In the genomic region with DNA sequence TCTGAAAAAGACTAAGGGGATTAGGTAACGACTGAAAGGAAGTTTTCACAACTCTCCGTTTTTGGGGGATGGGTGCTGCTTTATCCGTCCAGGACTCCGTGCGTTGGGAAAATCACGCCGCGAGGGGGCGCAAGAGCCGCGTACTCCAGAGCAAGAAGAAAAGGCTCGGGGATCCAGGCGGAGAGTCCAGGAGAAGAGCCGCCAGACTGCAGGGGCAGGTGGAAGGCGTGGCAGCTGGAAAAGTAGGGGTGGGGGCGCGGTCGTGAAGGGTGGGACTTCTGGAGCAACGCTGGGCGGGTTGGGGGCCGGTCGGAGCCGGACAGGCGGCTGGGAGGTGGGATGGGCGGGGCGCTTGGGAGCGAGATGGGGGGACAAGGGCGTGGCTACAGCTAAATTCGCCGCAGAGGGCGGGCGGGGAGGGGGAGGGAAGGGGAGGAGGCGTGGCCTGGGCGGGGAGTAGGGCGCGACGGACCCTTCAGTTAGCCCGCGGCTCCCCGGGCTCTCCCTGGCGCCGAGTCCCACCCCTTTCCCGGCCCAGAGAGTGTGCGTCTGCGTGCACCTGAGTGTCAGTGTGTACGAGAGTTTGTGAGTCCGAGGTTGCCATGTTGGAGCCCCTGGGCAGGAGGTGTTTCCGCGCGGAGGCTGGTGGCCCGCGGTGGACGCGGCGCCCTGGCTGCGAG, we compare ENCODE assay signal across 8 cellular contexts.
DNase-seq lines count a peak whose midpoint lies in the region; ATAC-seq and TF ChIP-seq lines count a peak whose summit lies in the region.

No MANE protein-coding gene starts in this region.

- H3K4me3 ChIP-seq in choroid plexus epithelial cell (ENCODE audit: low read depth, low read length) = peak overlapping the region; percentile 81

- in situ Hi-C loops in ACHN (cut with HindIII; ENCODE audit: low pct_ligation_motif_present, low pct_unique_long_range_greater_than_20kb, low sequenced_read_pairs) = no loop called here

- DNase-seq in ACHN (peak; percentile 97), NCI-H345 treated with DMSO at 0.1 percent for 48 hours (lab: John Stamatoyannopoulos, UW; ENCODE audit: unreplicated experiment) (peak; percentile 97), choroid plexus epithelial cell (ENCODE audit: low read depth) (peak; percentile 99), kidney tubule cell (ENCODE audit: low spot score) (peak; percentile 98)
- peak; percentile 80 for DNase-seq in activated CD4-positive, alpha-beta T cell treated with anti-CD3 and anti-CD28 coated beads for 1 hour
- DNase-seq in stimulated activated CD4-positive, alpha-beta T cell treated with anti-CD3 and anti-CD28 coated beads, Interleukin-1b, Interleukin-23, amount 100 ng/mL, for 1 hour (ENCODE audit: low read depth in 2 of 2) = peak; percentile 72 to 88

- ATAC-seq in GM18907 (IDR thresholded peaks at IDR 0.05; ENCODE audit: unreplicated experiment) (peak; percentile 68), HG03196 (IDR thresholded peaks at IDR 0.05; ENCODE audit: unreplicated experiment) (peak; percentile 62)

- peak; percentile 91 for TF ChIP-seq CTCF in choroid plexus epithelial cell (conservative IDR thresholded peaks at IDR 0.05; ENCODE audit: low read depth, low read length)

Comparison
In these comparisons a context has a peak if more than half of its experiments do, and no peak if none do; other contexts are left out.
1. Peak in every context shown above with its lines: DNase-seq, ATAC-seq and H3K4me3 ChIP-seq.